1 cellular context compared by ENCODE assay signal in genomic region chr6:158049055-158050028, GRCh38.
TF ChIP-seq lines count a peak whose summit lies in the region.

No MANE protein-coding gene starts in this region.

TF ChIP-seq in GM23338, 12 proteins besides CTCF, POLR2A, EP300 and RAD21 (continued from another document):
- TF ChIP-seq ZNF462 (CRISPR knock-in tag; IDR thresholded peaks at IDR 0.05): no peak
- TF ChIP-seq ZNF114 (CRISPR knock-in tag; IDR thresholded peaks at IDR 0.05): no peak
- TF ChIP-seq CREB1 (CRISPR knock-in tag; IDR thresholded peaks at IDR 0.05; ENCODE audit: low read depth): no peak
- TF ChIP-seq NANOG (IDR thresholded peaks at IDR 0.05; ENCODE audit: borderline replicate concordance): no peak
- TF ChIP-seq JUNB (IDR thresholded peaks at IDR 0.05; ENCODE audit: unreplicated experiment): no peak
- TF ChIP-seq ETS1 (IDR thresholded peaks at IDR 0.05): no peak
- no peak for TF ChIP-seq STAT1 (IDR thresholded peaks at IDR 0.05; ENCODE audit: unreplicated experiment)
- TF ChIP-seq EZH2 (IDR thresholded peaks at IDR 0.05; ENCODE audit: low read depth, unreplicated experiment): no peak
- TF ChIP-seq REST (IDR thresholded peaks at IDR 0.05; ENCODE audit: unreplicated experiment): no peak
TF ChIP-seq in GM23338: peak in this region for 0.
